ENCODE assay signal across 1 cellular context in genomic region chr1:165501351-165501974, GRCh38.
A peak's percentile ranks its signal among the peaks of the same experiment; 100 is the strongest.
TF ChIP-seq lines count a peak whose summit lies in the region.

No MANE protein-coding gene starts in this region.

TF ChIP-seq in H1, 55 proteins besides CTCF, POLR2A, EP300 and RAD21:
- peak; percentile 67; the same call in 1 of the 2 replicates for TF ChIP-seq CEBPB (IDR thresholded peaks at IDR 0.05; ENCODE audit: low read depth, low read length)
- TF ChIP-seq USF2 (IDR thresholded peaks at IDR 0.05; ENCODE audit: low read length), result no peak
